ENCODE assay signal across 1 cellular context in genomic region chr1:203234901-203235300, GRCh38. TPM values are rescaled to one million over a fixed set of nuclear protein-coding genes. Genes with fewer than 3 reads are reported as not detected.
"Had no signal": no experiment of that assay in that cellular context is flagged by ENCODE, and none has a peak within 500 bp of the region (broad histone marks: within the 10 kb centered on the region; RNA-seq: fewer than 3 reads in every experiment).

No MANE protein-coding gene starts in this region.

RNA-seq across cellular contexts. Expression of gene CHIT1, which starts 5.4 kb away (rescaled TPM):
- total RNA-seq: G401 had no signal
